8 cellular contexts compared by ENCODE assay signal in genomic region chr9:34611811-34612787, GRCh38. TPM values are rescaled to one million over a fixed set of nuclear protein-coding genes. Genes with fewer than 3 reads are reported as not detected.
DNase-seq lines count a peak whose midpoint lies in the region; ATAC-seq and TF ChIP-seq lines count a peak whose summit lies in the region.

TSS of gene RPP25L (minus strand) at chr9:34612097. CDS start at chr9:34611296, 801 bp downstream.

- no peak for TF ChIP-seq EP300 in suprapubic skin (IDR thresholded peaks at IDR 0.05)

- peak in 1 of 2 donors; percentile 10 for TF ChIP-seq POLR2A in suprapubic skin (IDR thresholded peaks at IDR 0.05)

- H3K4me2 ChIP-seq in KMS-11, result peak within 1 kb of the TSS; percentile 91

- H3K4me3 ChIP-seq in KMS-11 (IDR thresholded peaks at IDR 0.05; ENCODE audit: insufficient read depth, low read depth, low read length), result no peak within 1 kb of the TSS
- peak within 1 kb of the TSS; percentile 87 for H3K4me3 ChIP-seq in SK-N-MC
- H3K4me3 ChIP-seq in suprapubic skin, result peak within 1 kb of the TSS; percentile 64

- H3K27me3 ChIP-seq in KMS-11 (ENCODE audit: insufficient read depth, low read depth) (no peaks in the 10 kb centered on the region), suprapubic skin (no peaks in the 10 kb centered on the region)

- H3K9me3 ChIP-seq in SK-N-MC (ENCODE audit: low read depth, low read length) (no peaks in the 10 kb centered on the region), suprapubic skin (no peaks in the 10 kb centered on the region)

- H3K36me3 ChIP-seq in KMS-11 (ENCODE audit: insufficient read depth), result no peaks in the 10 kb centered on the region
- H3K36me3 ChIP-seq in SK-N-MC (ENCODE audit: insufficient read depth, low read length), result no peaks in the 10 kb centered on the region
- peaks cover 35% of the 10 kb centered on the region for H3K36me3 ChIP-seq in suprapubic skin

- TF ChIP-seq CTCF in KMS-11 (conservative IDR thresholded peaks at IDR 0.05; ENCODE audit: low read depth, low read length), result no peak
- no peak for TF ChIP-seq CTCF in suprapubic skin (IDR thresholded peaks at IDR 0.05)

- peak; percentile 82 for ATAC-seq in GM21717 (IDR thresholded peaks at IDR 0.05; ENCODE audit: unreplicated experiment)

- H3K27ac ChIP-seq in KMS-11 (peak within 1 kb of the TSS; percentile 53), SK-N-MC (peak within 1 kb of the TSS; percentile 59), suprapubic skin (peak within 1 kb of the TSS; percentile 84)

- H2AFZ ChIP-seq in KMS-11 (ENCODE audit: low read depth), result peak within 1 kb of the TSS; percentile 74

- no peaks in the 10 kb centered on the region for H4K20me1 ChIP-seq in KMS-11 (ENCODE audit: insufficient read depth)

- H3K9ac ChIP-seq in KMS-11 (peak within 1 kb of the TSS; percentile 89), SK-N-MC (ENCODE audit: insufficient read length) (peak within 1 kb of the TSS; percentile 94)

- H3K4me1 ChIP-seq in KMS-11 (ENCODE audit: low read depth, poor library complexity, severe bottlenecking) (peaks cover 6% of the 10 kb centered on the region), suprapubic skin (peaks cover 25% of the 10 kb centered on the region)

- peaks cover 8% of the 10 kb centered on the region; the same call in 1 of the 2 replicates for H3K79me2 ChIP-seq in KMS-11 (ENCODE audit: insufficient read depth, low read depth)

- under 1% methylated on average over 21 of the region's 77 CpGs for WGBS in suprapubic skin

- peak; percentile 93 for DNase-seq in Daoy (ENCODE audit: low read depth)
- DNase-seq in SK-N-MC (ENCODE audit: low read depth, low spot score), result no peak
- peak; percentile 85 for DNase-seq in activated naive CD4-positive, alpha-beta T cell treated with anti-CD3 and anti-CD28 coated beads, Interleukin-2, amount 50 U/mL, for 16 hours
- peak; percentile 88 for DNase-seq in globus pallidus (ENCODE audit: low spot score)
- DNase-seq in occipital lobe (lab: John Stamatoyannopoulos, UW), result peak; percentile 82
- peak in 1 of 2 donors; percentile 89 for DNase-seq in suprapubic skin (ENCODE audit: low spot score in 2 of 2)

RNA-seq across cellular contexts. Expression of gene RPP25L, which starts in this region (rescaled TPM):
- 22.0 and 30.8 TPM in 2 replicates for total RNA-seq in Daoy (2014; rRNA removed; shearing (Covaris generic))
- total RNA-seq in occipital lobe, result 5.5 TPM
- 10 to 100 TPM; 20.3 to 50.4 (median 25.1) TPM for total RNA-seq in suprapubic skin
